ENCODE assay signal across 8 cellular contexts in the genomic region with DNA sequence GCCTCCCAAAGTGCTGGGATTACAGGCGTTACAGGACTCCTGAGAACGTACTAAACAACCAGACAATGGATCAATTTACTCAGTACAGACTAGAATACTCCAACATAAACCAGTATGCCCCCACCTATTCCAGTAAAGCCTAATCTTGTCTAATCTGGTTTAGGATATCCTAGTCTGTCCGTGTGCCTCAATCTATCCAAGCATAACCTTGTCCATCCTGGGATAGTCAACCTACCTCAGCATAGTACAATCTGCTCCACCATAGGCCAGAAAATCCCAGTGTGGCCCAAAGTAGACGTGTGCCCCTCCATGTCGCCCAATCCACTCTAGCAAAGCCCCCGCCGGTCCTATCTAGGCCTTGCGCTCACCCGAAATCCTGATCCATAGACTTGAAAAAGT. TPM values are rescaled to one million over a fixed set of nuclear protein-coding genes. Genes with fewer than 3 reads are reported as not detected.
A peak's percentile ranks its signal among the peaks of the same experiment; 100 is the strongest.
DNase-seq lines count a peak whose midpoint lies in the region; ATAC-seq lines count a peak whose summit lies in the region.

No MANE protein-coding gene starts in this region.

- H3K36me3 Mint-ChIP-seq in T-helper 2 cell treated with Interferon-gamma antibody and Interleukin-4, amounts not matched to agents 5 μg/mL and 100 μg/mL, for 36 hours (ENCODE audit: low read depth): peaks cover 41% of the 10 kb centered on the region
- H3K36me3 Mint-ChIP-seq in activated T-helper 17 cell treated with anti-CD3 and anti-CD28 coated beads, Interleukin-2, amount 50 U/mL, for 72 hours (ENCODE audit: low read depth): peaks cover 96% of the 10 kb centered on the region
- peaks cover 60 to 71% of the 10 kb centered on the region in 2 donors for H3K36me3 Mint-ChIP-seq in stimulated activated naive B cell treated with anti-CD40 and anti-IgM and Interleukin-4, amounts not matched to agents 10 μg/mL and 1 μg/mL and 100 μg/mL, for 72 hours

- peaks cover 33% of the 10 kb centered on the region for H3K4me1 Mint-ChIP-seq in T-helper 2 cell treated with Interferon-gamma antibody and Interleukin-4, amounts not matched to agents 5 μg/mL and 100 μg/mL, for 36 hours (ENCODE audit: low read depth)
- peaks cover 41% of the 10 kb centered on the region for H3K4me1 Mint-ChIP-seq in activated T-helper 17 cell treated with anti-CD3 and anti-CD28 coated beads, Interleukin-2, amount 50 U/mL, for 72 hours
- H3K4me1 Mint-ChIP-seq in stimulated activated naive B cell treated with anti-CD40 and anti-IgM and Interleukin-4, amounts not matched to agents 10 μg/mL and 1 μg/mL and 100 μg/mL, for 72 hours: peaks cover 43 to 57% of the 10 kb centered on the region in 2 donors

- DNase-seq in T-helper 2 cell treated with Interferon-gamma antibody and Interleukin-4, amounts not matched to agents 5 μg/mL and 100 μg/mL, for 36 hours (ENCODE audit: low spot score): no peak
- DNase-seq in T-helper 2 cell (no peak), kidney tubule cell (ENCODE audit: low spot score) (no peak), cerebellar nuclear complex (lab: John Stamatoyannopoulos, UW) (no peak)
- DNase-seq in stimulated activated naive B cell treated with anti-CD40 and anti-IgM and Interleukin-4, amounts not matched to agents 10 μg/mL and 1 μg/mL and 100 μg/mL, for 72 hours: no peak

- H3K27me3 Mint-ChIP-seq in T-helper 2 cell treated with Interferon-gamma antibody and Interleukin-4, amounts not matched to agents 5 μg/mL and 100 μg/mL, for 36 hours (ENCODE audit: low read depth): no peaks in the 10 kb centered on the region
- no peaks in the 10 kb centered on the region for H3K27me3 Mint-ChIP-seq in activated T-helper 17 cell treated with anti-CD3 and anti-CD28 coated beads, Interleukin-2, amount 50 U/mL, for 72 hours
- no peaks in the 10 kb centered on the region for H3K27me3 Mint-ChIP-seq in stimulated activated naive B cell treated with anti-CD40 and anti-IgM and Interleukin-4, amounts not matched to agents 10 μg/mL and 1 μg/mL and 100 μg/mL, for 72 hours

- peak overlapping the region; percentile 83 for H3K27ac Mint-ChIP-seq in T-helper 2 cell treated with Interferon-gamma antibody and Interleukin-4, amounts not matched to agents 5 μg/mL and 100 μg/mL, for 36 hours
- H3K27ac Mint-ChIP-seq in activated T-helper 17 cell treated with anti-CD3 and anti-CD28 coated beads, Interleukin-2, amount 50 U/mL, for 72 hours: peak overlapping the region; percentile 88
- peak overlapping the region; percentile 96 for H3K27ac Mint-ChIP-seq in stimulated activated naive B cell treated with anti-CD40 and anti-IgM and Interleukin-4, amounts not matched to agents 10 μg/mL and 1 μg/mL and 100 μg/mL, for 72 hours

- H3K4me3 ChIP-seq in iPS-11a (ENCODE audit: low read depth, low read length): peak overlapping the region; percentile 96

- peak; percentile 24 for ATAC-seq in activated T-helper 17 cell treated with anti-CD3 and anti-CD28 coated beads, Interleukin-2, amount 50 U/mL, for 72 hours (replicated peaks)
- peak; percentile 17 to 21 for ATAC-seq in stimulated activated naive B cell treated with anti-CD40 and anti-IgM and Interleukin-4, amounts not matched to agents 10 μg/mL and 1 μg/mL and 100 μg/mL, for 72 hours (replicated peaks)
- ATAC-seq in HG03196 (IDR thresholded peaks at IDR 0.05; ENCODE audit: unreplicated experiment): no peak

- H3K4me3 Mint-ChIP-seq in T-helper 2 cell treated with Interferon-gamma antibody and Interleukin-4, amounts not matched to agents 5 μg/mL and 100 μg/mL, for 36 hours: peak overlapping the region; percentile 99
- peak overlapping the region; percentile 87 for H3K4me3 Mint-ChIP-seq in activated T-helper 17 cell treated with anti-CD3 and anti-CD28 coated beads, Interleukin-2, amount 50 U/mL, for 72 hours
- H3K4me3 Mint-ChIP-seq in stimulated activated naive B cell treated with anti-CD40 and anti-IgM and Interleukin-4, amounts not matched to agents 10 μg/mL and 1 μg/mL and 100 μg/mL, for 72 hours: peak overlapping the region; percentile 97 to 98

- no peaks in the 10 kb centered on the region for H3K9me3 Mint-ChIP-seq in T-helper 2 cell treated with Interferon-gamma antibody and Interleukin-4, amounts not matched to agents 5 μg/mL and 100 μg/mL, for 36 hours
- no peaks in the 10 kb centered on the region for H3K9me3 Mint-ChIP-seq in activated T-helper 17 cell treated with anti-CD3 and anti-CD28 coated beads, Interleukin-2, amount 50 U/mL, for 72 hours
- H3K9me3 Mint-ChIP-seq in stimulated activated naive B cell treated with anti-CD40 and anti-IgM and Interleukin-4, amounts not matched to agents 10 μg/mL and 1 μg/mL and 100 μg/mL, for 72 hours: no peaks in the 10 kb centered on the region

RNA-seq across cellular contexts. Expression of gene DVL2, which starts 0.6 kb away (rescaled TPM):
- 10 to 100 TPM; 49.1 to 77.5 TPM for total RNA-seq in activated T-helper 17 cell treated with anti-CD3 and anti-CD28 coated beads, Interleukin-2, amount 50 U/mL, for 72 hours

RNA-seq across cellular contexts. Expression of gene PHF23, which starts 5.6 kb away (rescaled TPM):
- 10 to 100 TPM; 43.5 to 52.3 TPM for total RNA-seq in activated T-helper 17 cell treated with anti-CD3 and anti-CD28 coated beads, Interleukin-2, amount 50 U/mL, for 72 hours

RNA-seq across cellular contexts. Expression of gene GABARAP, which starts 8.5 kb away (rescaled TPM):
- 100 to 1,000 TPM; 190 to 239 TPM for total RNA-seq in activated T-helper 17 cell treated with anti-CD3 and anti-CD28 coated beads, Interleukin-2, amount 50 U/mL, for 72 hours

RNA-seq across cellular contexts. Expression of gene ACADVL, which starts 14.0 kb away (rescaled TPM):
- total RNA-seq in activated T-helper 17 cell treated with anti-CD3 and anti-CD28 coated beads, Interleukin-2, amount 50 U/mL, for 72 hours: 100 to 1,000 TPM; 495 to 517 TPM

RNA-seq across cellular contexts. Expression of gene DLG4, which starts 14.1 kb away (rescaled TPM):
- 10 to 100 TPM in 1 of 2 donors, 1 to 10 TPM in 1; 5.9 to 19.4 TPM for total RNA-seq in activated T-helper 17 cell treated with anti-CD3 and anti-CD28 coated beads, Interleukin-2, amount 50 U/mL, for 72 hours
